In genomic region chr20:1805816-1806215, GRCh38 we compare ENCODE assay signal across 27 cellular contexts.
"Had no signal": no experiment of that assay in that cellular context is flagged by ENCODE, and none has a peak within 500 bp of the region (broad histone marks: within the 10 kb centered on the region; RNA-seq: fewer than 3 reads in every experiment).

No MANE protein-coding gene starts in this region.

- H3K27me3 ChIP-seq: brain microvascular endothelial cell, uterus had no signal

- ATAC-seq: activated CD4-positive, CD25-positive, alpha-beta regulatory T cell treated with anti-CD3 and anti-CD28 coated beads, Interleukin-2, amount 50 U/mL, for 24 hours; activated T-cell treated with anti-CD3 and anti-CD28 coated beads, Interleukin-2, amount 50 U/mL, for 4 hours; activated T-helper 17 cell treated with anti-CD3 and anti-CD28 coated beads, Interleukin-2, amount 50 U/mL, for 72 hours; heart right ventricle; left lung; lower lobe of right lung; natural killer cell; right cardiac atrium had no signal

- H3K9me3 Mint-ChIP-seq: activated CD4-positive, alpha-beta memory T cell treated with anti-CD3 and anti-CD28 coated beads for 36 hours; activated T-cell treated with anti-CD3 and anti-CD28 coated beads, Interleukin-2, amount 50 U/mL, for 4 hours; activated T-helper 17 cell treated with anti-CD3 and anti-CD28 coated beads, Interleukin-2, amount 50 U/mL, for 72 hours; central memory CD8-positive, alpha-beta T cell; natural killer cell; stimulated activated naive CD8-positive, alpha-beta T cell treated with anti-CD3 and anti-CD28 coated beads, Interleukin-15, Interleukin-2, amounts not matched to agents 100 ng/mL and 50 ng/mL, for 24 hours; T-helper 1 cell treated with Interleukin-12 subunit alpha and Interleukin-12 subunit beta and Interleukin-4 antibody, amounts not matched to agents 30 μg/mL and 1 μg/mL, for 36 hours had no signal

- H3K27ac ChIP-seq: brain microvascular endothelial cell, lower lobe of right lung, thoracic aorta, uterus, WERI-Rb-1 had no signal

- H3K36me3 ChIP-seq: brain microvascular endothelial cell, heart right ventricle, left lung, lower lobe of right lung, thoracic aorta, uterus, WERI-Rb-1 had no signal

- H3K4me3 Mint-ChIP-seq: activated CD4-positive, alpha-beta memory T cell treated with anti-CD3 and anti-CD28 coated beads for 36 hours; activated T-cell treated with anti-CD3 and anti-CD28 coated beads, Interleukin-2, amount 50 U/mL, for 4 hours; activated T-helper 17 cell treated with anti-CD3 and anti-CD28 coated beads, Interleukin-2, amount 50 U/mL, for 72 hours; central memory CD8-positive, alpha-beta T cell; natural killer cell; stimulated activated naive CD8-positive, alpha-beta T cell treated with anti-CD3 and anti-CD28 coated beads, Interleukin-15, Interleukin-2, amounts not matched to agents 100 ng/mL and 50 ng/mL, for 24 hours; T-helper 1 cell treated with Interleukin-12 subunit alpha and Interleukin-12 subunit beta and Interleukin-4 antibody, amounts not matched to agents 30 μg/mL and 1 μg/mL, for 36 hours had no signal

- H3K27ac Mint-ChIP-seq: activated CD4-positive, alpha-beta memory T cell treated with anti-CD3 and anti-CD28 coated beads for 36 hours; activated T-helper 17 cell treated with anti-CD3 and anti-CD28 coated beads, Interleukin-2, amount 50 U/mL, for 72 hours; natural killer cell; stimulated activated naive CD8-positive, alpha-beta T cell treated with anti-CD3 and anti-CD28 coated beads, Interleukin-15, Interleukin-2, amounts not matched to agents 100 ng/mL and 50 ng/mL, for 24 hours; T-helper 1 cell treated with Interleukin-12 subunit alpha and Interleukin-12 subunit beta and Interleukin-4 antibody, amounts not matched to agents 30 μg/mL and 1 μg/mL, for 36 hours had no signal

- H3K4me3 ChIP-seq: heart right ventricle, left lung, lower lobe of right lung, thoracic aorta, uterus had no signal

- H3K36me3 Mint-ChIP-seq: activated CD4-positive, alpha-beta memory T cell treated with anti-CD3 and anti-CD28 coated beads for 36 hours; natural killer cell had no signal

- DNase-seq: activated CD4-positive, alpha-beta memory T cell treated with anti-CD3 and anti-CD28 coated beads for 36 hours; activated CD4-positive, alpha-beta T cell treated with anti-CD3 and anti-CD28 coated beads for 48 hours; activated CD8-positive, alpha-beta memory T cell treated with anti-CD3 and anti-CD28 coated beads, Interleukin-2, amount 50 U/mL, for 48 hours; activated gamma-delta T cell treated with Interleukin-2 at 50 U/mL for 16 hours; activated naive CD4-positive, alpha-beta T cell treated with anti-CD3 and anti-CD28 coated beads, Interleukin-2, amount 50 U/mL, for 16 hours; activated T-cell treated with anti-CD3 and anti-CD28 coated beads, Interleukin-2, amount 50 U/mL, for 4 hours; amniotic stem cell; brain microvascular endothelial cell; dermis blood vessel endothelial cell; effector CD8-positive, alpha-beta T cell; foreskin fibroblast; heart right ventricle; left lung; lower lobe of right lung; natural killer cell; right cardiac atrium; stimulated activated CD4-positive, alpha-beta T cell treated with anti-CD3 and anti-CD28 coated beads, Interleukin-2, amount 100 ng/mL, for 48 hours; SW 1271; T-helper 9 cell; uterus; WERI-Rb-1 had no signal

- H3K9me3 ChIP-seq: heart right ventricle, left lung, lower lobe of right lung, thoracic aorta, uterus had no signal
